Comparison of ENCODE assay signal across 15 cellular contexts in genomic region chr18:43692291-43692690, GRCh38.
DNase-seq lines count a peak whose midpoint lies in the region; ATAC-seq and TF ChIP-seq lines count a peak whose summit lies in the region.
"Had no signal": no experiment of that assay in that cellular context is flagged by ENCODE, and none has a peak within 500 bp of the region (broad histone marks: within the 10 kb centered on the region; RNA-seq: fewer than 3 reads in every experiment).

No MANE protein-coding gene starts in this region.

- H2AFZ ChIP-seq in OCI-LY7 (ENCODE audit: low read length), result no peak overlapping the region

- no peaks in the 10 kb centered on the region for H3K9me2 ChIP-seq in OCI-LY7 (ENCODE audit: insufficient read depth, low read length)

- H3K79me2 ChIP-seq in OCI-LY7 (ENCODE audit: insufficient read depth, low read depth, low read length), result no peaks in the 10 kb centered on the region

- H4K20me1 ChIP-seq in OCI-LY7 (ENCODE audit: insufficient read depth, low read length), result no peaks in the 10 kb centered on the region

- H3K27me3 ChIP-seq in brain microvascular endothelial cell (replicated peaks), result no peaks in the 10 kb centered on the region
- H3K27me3 ChIP-seq: suprapubic skin had no signal

- no TSS peak for BruUV-seq in OCI-LY7 (replicated peaks; lab: Mats Ljungman, UMichigan)

- intact Hi-C loops in OCI-LY7 (cut with micrococcal nuclease; ENCODE audit: unreplicated experiment), result no loop called here

- no peaks in the 10 kb centered on the region for H3K36me3 ChIP-seq in brain microvascular endothelial cell (replicated peaks)
- H3K36me3 ChIP-seq in OCI-LY7 (ENCODE audit: insufficient read depth, low read length), result no peaks in the 10 kb centered on the region
- H3K36me3 ChIP-seq: suprapubic skin had no signal

- POLR2A ChIA-PET in AG04449 (lab: Yijun Ruan, JAX), result interaction anchor here (0.7 kb wide), 1 partner anchor 426 kb away, joined by 3 read pairs; no protein-coding TSS in a partner anchor
- POLR2A ChIA-PET in OCI-LY7 (lab: Charles Lee), result no interaction called here

- DNase-seq in AG04449 (ENCODE audit: low read depth, low spot score) (peak; percentile 26), HS-27A (ENCODE audit: low read depth) (peak; percentile 27), brain microvascular endothelial cell (peak; percentile 31), kidney tubule cell (ENCODE audit: low spot score) (peak; percentile 83), dermis blood vessel endothelial cell (no peak), OCI-LY7 (ENCODE audit: low spot score) (no peak)
- DNase-seq: activated CD4-positive, alpha-beta T cell treated with anti-CD3 and anti-CD28 coated beads for 4 hours; activated naive CD8-positive, alpha-beta T cell treated with anti-CD3 and anti-CD28 coated beads for 36 hours; cerebellar nuclear complex; left ventricle myocardium superior; MV-4-11; natural killer cell had no signal

- H3K4me2 ChIP-seq in OCI-LY7 (ENCODE audit: low read length), result no peak overlapping the region

- no peaks in the 10 kb centered on the region for H3K9me3 ChIP-seq in OCI-LY7 (ENCODE audit: low read length)
- H3K9me3 ChIP-seq: suprapubic skin had no signal

- H3K4me1 ChIP-seq in OCI-LY7 (ENCODE audit: insufficient read depth, low read length, poor library complexity, severe bottlenecking), result no peaks in the 10 kb centered on the region
- H3K4me1 ChIP-seq: suprapubic skin had no signal

- in situ Hi-C loops in brain microvascular endothelial cell (cut with HindIII; ENCODE audit: low pct_ligation_motif_present, low sequenced_read_pairs), result no loop called here

- no peak for ATAC-seq in HG02798 (IDR thresholded peaks at IDR 0.05; ENCODE audit: poor library complexity, unreplicated experiment)
- no peak for ATAC-seq in GM18909 (IDR thresholded peaks at IDR 0.05; ENCODE audit: poor library complexity, unreplicated experiment)
- ATAC-seq: left ventricle myocardium superior, natural killer cell had no signal

- no peak for TF ChIP-seq CTCF in AG04449 (IDR thresholded peaks at IDR 0.05; ENCODE audit: insufficient read depth, low read length, missing control alignments)
- no peak for TF ChIP-seq CTCF in brain microvascular endothelial cell (IDR thresholded peaks at IDR 0.05; ENCODE audit: low read depth, low read length, missing control alignments)
- no peak for TF ChIP-seq CTCF in OCI-LY7 (conservative IDR thresholded peaks at IDR 0.05; ENCODE audit: low read length)

- H3K27ac ChIP-seq in brain microvascular endothelial cell (peak overlapping the region; percentile 32), OCI-LY7 (ENCODE audit: low read depth, low read length, poor library complexity, severe bottlenecking) (no peak overlapping the region)
- H3K27ac ChIP-seq: suprapubic skin had no signal

- CTCF ChIA-PET in AG04449 (lab: Yijun Ruan, JAX), result no interaction called here
- CTCF ChIA-PET in OCI-LY7 (lab: Charles Lee; ENCODE audit: unreplicated experiment), result no interaction called here

- H3K4me3 ChIP-seq in AG04449 (ENCODE audit: low read depth, low read length) (no peak overlapping the region), brain microvascular endothelial cell (ENCODE audit: low read depth, low read length) (no peak overlapping the region), OCI-LY7 (ENCODE audit: low read depth, low read length, poor library complexity, severe bottlenecking) (no peak overlapping the region)
- H3K4me3 ChIP-seq: suprapubic skin had no signal

Comparison
In these comparisons a context has a peak if more than half of its experiments do, and no peak if none do; other contexts are left out.
1. DNase-seq: peak in AG04449 (single experiment), HS-27A (single experiment), brain microvascular endothelial cell (single experiment) and kidney tubule cell (single experiment); none in dermis blood vessel endothelial cell (single experiment) and OCI-LY7 (single experiment).